ENCODE assay signal across 9 cellular contexts in genomic region chr9:133130721-133131244, GRCh38. TPM values are rescaled to one million over a fixed set of nuclear protein-coding genes. Genes with fewer than 3 reads are reported as not detected.
A peak's percentile ranks its signal among the peaks of the same experiment; 100 is the strongest.
DNase-seq lines count a peak whose midpoint lies in the region; ATAC-seq and TF ChIP-seq lines count a peak whose summit lies in the region.
"Had no signal": no experiment of that assay in that cellular context is flagged by ENCODE, and none has a peak within 500 bp of the region (broad histone marks: within the 10 kb centered on the region; RNA-seq: fewer than 3 reads in every experiment).

No MANE protein-coding gene starts in this region.

- H3F3A ChIP-seq in PC-3 (ENCODE audit: low read length, unreplicated experiment): no peaks in the 10 kb centered on the region

- no peak for TF ChIP-seq POLR2A in lower leg skin (IDR thresholded peaks at IDR 0.05)

- H3K4me3 Mint-ChIP-seq in activated T-helper 17 cell treated with anti-CD3 and anti-CD28 coated beads, Interleukin-2, amount 50 U/mL, for 72 hours: peak overlapping the region; percentile 92
- H3K4me3 Mint-ChIP-seq in naive thymus-derived CD4-positive, alpha-beta T cell: peak overlapping the region; percentile 60 to 92 (median 78)

- peaks cover 76 to 90% of the 10 kb centered on the region in 2 donors for H3K4me1 ChIP-seq in naive thymus-derived CD4-positive, alpha-beta T cell (ENCODE audit: control insufficient read depth in 2 of 2, insufficient read depth in 2 of 2, low read length in 2 of 2)
- peaks cover 25% of the 10 kb centered on the region for H3K4me1 ChIP-seq in PC-3 (ENCODE audit: insufficient read depth, low read length)

- no peaks in the 10 kb centered on the region for H3K36me3 ChIP-seq in naive thymus-derived CD4-positive, alpha-beta T cell (ENCODE audit: control insufficient read depth in 2 of 3, insufficient read depth in 3 of 3, low read length in 3 of 3)
- no peaks in the 10 kb centered on the region for H3K36me3 ChIP-seq in PC-3 (ENCODE audit: low read depth, low read length)

- peak overlapping the region; percentile 46; the same call in 1 of the 2 replicates for H3K4me3 ChIP-seq in GM08714 (ENCODE audit: low read length)
- H3K4me3 ChIP-seq in naive thymus-derived CD4-positive, alpha-beta T cell (ENCODE audit: low read length): peak overlapping the region; percentile 66
- H3K4me3 ChIP-seq in PC-3 (ENCODE audit: low read length): no peak overlapping the region
- H3K4me3 ChIP-seq in lower leg skin (ENCODE audit: low read depth, poor library complexity, severe bottlenecking): no peak overlapping the region

- DNase-seq in naive thymus-derived CD4-positive, alpha-beta T cell: peak in 8 of 9 donors; percentile 39 to 55 (median 51)
- no peak for DNase-seq in COLO668 (lab: John Stamatoyannopoulos, UW; ENCODE audit: unreplicated experiment)
- DNase-seq in PC-3: no peak
- DNase-seq in lower leg skin (ENCODE audit: low spot score in 2 of 2): no peak

- H2AFZ ChIP-seq in PC-3 (ENCODE audit: low read length): no peak overlapping the region

- no peak overlapping the region for H3K4me2 ChIP-seq in PC-3 (ENCODE audit: low read length)

- intact Hi-C loops in naive thymus-derived CD4-positive, alpha-beta T cell (cut with micrococcal nuclease): loop anchor here in 1 of 2 donors (10.0 kb wide), 1 partner anchor 776 kb away; the partner anchor contains the start of gene SETX
- intact Hi-C loops in PC-3 (cut with micrococcal nuclease): no loop called here
- intact Hi-C loops in lower leg skin (cut with DNase I; ENCODE audit: low total_unique reads): no loop called here

- H3K79me2 ChIP-seq in PC-3 (ENCODE audit: low read length): peaks cover 28% of the 10 kb centered on the region

- H3K27me3 ChIP-seq in naive thymus-derived CD4-positive, alpha-beta T cell (ENCODE audit: control insufficient read depth in 2 of 2, insufficient read depth in 2 of 2, low read length in 2 of 2): no peaks in the 10 kb centered on the region
- no peaks in the 10 kb centered on the region for H3K27me3 ChIP-seq in PC-3 (ENCODE audit: low read length)

- no peaks in the 10 kb centered on the region for H3K9me2 ChIP-seq in PC-3 (replicated peaks; ENCODE audit: low read length)

- WGBS in lower leg skin, 2 donors: 65 to 80% methylated on average over 9 to 10 of the region's 10 CpGs

- CTCF ChIA-PET in naive thymus-derived CD4-positive, alpha-beta T cell (lab: Charles Lee): interaction anchor here (0.9 to 1.5 kb wide), 4 partner anchors 11 to 27 kb away, joined by 3 to 5 read pairs (median 4); no protein-coding TSS in a partner anchor
- CTCF ChIA-PET in PC-3 (lab: Charles Lee): no interaction called here

- peaks cover 89% of the 10 kb centered on the region for H3K36me3 Mint-ChIP-seq in activated T-helper 17 cell treated with anti-CD3 and anti-CD28 coated beads, Interleukin-2, amount 50 U/mL, for 72 hours (ENCODE audit: low read depth)
- H3K36me3 Mint-ChIP-seq in naive thymus-derived CD4-positive, alpha-beta T cell: peaks cover 0 to 15% (median 0%) of the 10 kb centered on the region in 5 donors

- no peaks in the 10 kb centered on the region; the same call in 1 of the 2 replicates for H4K20me1 ChIP-seq in PC-3 (ENCODE audit: low read length)

- no peaks in the 10 kb centered on the region for H3K27me3 Mint-ChIP-seq in activated T-helper 17 cell treated with anti-CD3 and anti-CD28 coated beads, Interleukin-2, amount 50 U/mL, for 72 hours
- no peaks in the 10 kb centered on the region for H3K27me3 Mint-ChIP-seq in naive thymus-derived CD4-positive, alpha-beta T cell

- H3K4me1 Mint-ChIP-seq in activated T-helper 17 cell treated with anti-CD3 and anti-CD28 coated beads, Interleukin-2, amount 50 U/mL, for 72 hours: peaks cover 43% of the 10 kb centered on the region
- H3K4me1 Mint-ChIP-seq in naive thymus-derived CD4-positive, alpha-beta T cell: peaks cover 38 to 77% (median 69%) of the 10 kb centered on the region in 7 donors

- POLR2A ChIA-PET in naive thymus-derived CD4-positive, alpha-beta T cell (lab: Charles Lee): interaction anchor here (1.2 to 6.5 kb wide), 4 partner anchors 8 to 17 kb away, joined by 3 to 65 read pairs (median 26); no protein-coding TSS in a partner anchor
- POLR2A ChIA-PET in PC-3 (lab: Charles Lee; ENCODE audit: unreplicated experiment): no interaction called here

- peak overlapping the region; percentile 100 for H3K27ac Mint-ChIP-seq in activated T-helper 17 cell treated with anti-CD3 and anti-CD28 coated beads, Interleukin-2, amount 50 U/mL, for 72 hours
- peak overlapping the region; percentile 94 to 100 (median 100) for H3K27ac Mint-ChIP-seq in naive thymus-derived CD4-positive, alpha-beta T cell

- no peaks in the 10 kb centered on the region for H3K9me3 Mint-ChIP-seq in activated T-helper 17 cell treated with anti-CD3 and anti-CD28 coated beads, Interleukin-2, amount 50 U/mL, for 72 hours
- H3K9me3 Mint-ChIP-seq in naive thymus-derived CD4-positive, alpha-beta T cell: peaks cover 0 to under 1% (median 0%) of the 10 kb centered on the region in 11 donors

- no peak overlapping the region for H3K9ac ChIP-seq in PC-3 (ENCODE audit: low read length)

- TF ChIP-seq CTCF in PC-3 (conservative IDR thresholded peaks at IDR 0.05; ENCODE audit: low read depth, low read length): no peak
- TF ChIP-seq CTCF in lower leg skin (IDR thresholded peaks at IDR 0.05): no peak

- peak overlapping the region; percentile 92 for H3K27ac ChIP-seq in naive thymus-derived CD4-positive, alpha-beta T cell (ENCODE audit: low read depth, low read length)
- no peak overlapping the region for H3K27ac ChIP-seq in PC-3 (ENCODE audit: low read length)

- no peaks in the 10 kb centered on the region for H3K9me3 ChIP-seq in naive thymus-derived CD4-positive, alpha-beta T cell (ENCODE audit: control insufficient read depth in 2 of 3, low read length in 3 of 3)
- H3K9me3 ChIP-seq in PC-3 (ENCODE audit: low read length): no peaks in the 10 kb centered on the region

- BruUV-seq in PC-3 (replicated peaks; lab: Mats Ljungman, UMichigan): no TSS peak

- ATAC-seq in HG02981 (IDR thresholded peaks at IDR 0.05; ENCODE audit: unreplicated experiment): peak; percentile 33
- ATAC-seq in activated T-helper 17 cell treated with anti-CD3 and anti-CD28 coated beads, Interleukin-2, amount 50 U/mL, for 72 hours (replicated peaks): peak; percentile 11
- peak; percentile 36 for ATAC-seq in naive thymus-derived CD4-positive, alpha-beta T cell
- no peak for ATAC-seq in PC-3
- ATAC-seq in GM19467 (IDR thresholded peaks at IDR 0.05; ENCODE audit: unreplicated experiment): no peak

RNA-seq across cellular contexts. Expression of gene RALGDS, which starts 9.7 kb away (rescaled TPM):
- 100 to 1,000 TPM; 101 to 156 TPM for total RNA-seq in activated T-helper 17 cell treated with anti-CD3 and anti-CD28 coated beads, Interleukin-2, amount 50 U/mL, for 72 hours
- 100 to 1,000 TPM in 2 of 5 experiments, 10 to 100 TPM in 3; 73.9 to 123 (median 79.7) TPM for total RNA-seq in naive thymus-derived CD4-positive, alpha-beta T cell
- 10 to 100 TPM; 17.8 to 35.7 TPM for polyA plus RNA-seq in naive thymus-derived CD4-positive, alpha-beta T cell
- 30.5 and 32.2 TPM in 2 replicates for total RNA-seq in PC-3 (2014; rRNA removed)
- total RNA-seq in lower leg skin: 100 to 1,000 TPM in 3 of 4 donors, 10 to 100 TPM in 1; 95.0 to 176 (median 123) TPM

RNA-seq across cellular contexts. Expression of gene GBGT1, which starts 32.9 kb away (rescaled TPM):
- 1 to 10 TPM; 2.8 to 7.2 TPM for total RNA-seq in activated T-helper 17 cell treated with anti-CD3 and anti-CD28 coated beads, Interleukin-2, amount 50 U/mL, for 72 hours
- total RNA-seq in naive thymus-derived CD4-positive, alpha-beta T cell: 10 to 100 TPM in 2 of 5 experiments, 1 to 10 TPM in 3; 3.4 to 14.8 (median 5.5) TPM
- polyA plus RNA-seq in naive thymus-derived CD4-positive, alpha-beta T cell: under 1 TPM in 1 of 2 donors, not detected in 1; 0.14 TPM
- total RNA-seq in PC-3 (2014; rRNA removed) (not detected in 2 replicates), lower leg skin (10 to 100 TPM in 1 of 4 donors, 1 to 10 TPM in 3; 3.6 to 13.5 (median 5.3) TPM)
- polyA plus RNA-seq: neural cell had no signal

Comparison
In these comparisons a context has a peak if more than half of its experiments do, and no peak if none do; other contexts are left out.
1. H3K4me3 ChIP-seq: peak in GM08714 (single experiment) and naive thymus-derived CD4-positive, alpha-beta T cell (single experiment); none in PC-3 (single experiment) and lower leg skin (single experiment).
2. ATAC-seq: peak in HG02981 (single experiment), activated T-helper 17 cell treated with anti-CD3 and anti-CD28 coated beads, Interleukin-2, amount 50 U/mL, for 72 hours (single experiment) and naive thymus-derived CD4-positive, alpha-beta T cell (single experiment); none in PC-3 (single experiment) and GM19467 (single experiment).
3. DNase-seq: peak in naive thymus-derived CD4-positive, alpha-beta T cell (8 of 9); none in COLO668 (single experiment), PC-3 (single experiment) and lower leg skin (0 of 2).